Comparison of ENCODE assay signal across 8 cellular contexts in genomic region chr14:95774265-95775160, GRCh38.
DNase-seq lines count a peak whose midpoint lies in the region; ATAC-seq, FAIRE-seq and TF ChIP-seq lines count a peak whose summit lies in the region.

No MANE protein-coding gene starts in this region.

- no peaks in the 10 kb centered on the region for H3K79me2 ChIP-seq in neural cell (replicated peaks; ENCODE audit: insufficient read depth, low read length)

- H3K4me3 ChIP-seq in AG04449 (ENCODE audit: low read depth, low read length) (no peak overlapping the region), endodermal cell (ENCODE audit: low read length) (no peak overlapping the region), neural cell (ENCODE audit: low read length) (no peak overlapping the region), testis (no peak overlapping the region)

- H3K27me3 ChIP-seq in endodermal cell (ENCODE audit: control insufficient read depth, insufficient read depth, low read length, poor library complexity, severe bottlenecking) (no peaks in the 10 kb centered on the region), neural cell (ENCODE audit: insufficient read depth, low read depth, low read length) (no peaks in the 10 kb centered on the region), testis (no peaks in the 10 kb centered on the region)

- H3K36me3 ChIP-seq in endodermal cell (ENCODE audit: control insufficient read depth, insufficient read depth, low read length) (no peaks in the 10 kb centered on the region), neural cell (ENCODE audit: insufficient read depth, low read length) (no peaks in the 10 kb centered on the region), testis (ENCODE audit: low read depth, missing control alignments) (no peaks in the 10 kb centered on the region)

- H4K20me1 ChIP-seq in neural cell (ENCODE audit: insufficient read depth): no peaks in the 10 kb centered on the region

- H3K27me3 Mint-ChIP-seq in activated CD4-positive, alpha-beta memory T cell treated with anti-CD3 and anti-CD28 coated beads for 36 hours: peaks cover 10% of the 10 kb centered on the region
- peaks cover 17% of the 10 kb centered on the region for H3K27me3 Mint-ChIP-seq in endodermal cell (ENCODE audit: insufficient read depth)

- POLR2A ChIA-PET in AG04449 (lab: Yijun Ruan, JAX): no interaction called here
- POLR2A ChIA-PET in activated CD4-positive, alpha-beta memory T cell treated with anti-CD3 and anti-CD28 coated beads for 36 hours (lab: Charles Lee): interaction anchor here (0.6 kb wide), 1 partner anchor 224 kb away, joined by 4 read pairs; no protein-coding TSS in a partner anchor

- 69 to 78% methylated on average over 20 to 26 of the region's 28 CpGs for WGBS in endodermal cell (ENCODE audit: insufficient coverage in 1 of 2, insufficient read length in 1 of 2), 2 experiments
- 43 to 58% methylated on average over 28 of the region's 28 CpGs for WGBS in testis, 2 donors

- H3K9me2 ChIP-seq in neural cell (ENCODE audit: insufficient read depth, low read length): no peaks in the 10 kb centered on the region

- peak; percentile 93 for FAIRE-seq in GM12891 (lab: Jason Lieb, UNC)

- H3K4me1 ChIP-seq in endodermal cell (ENCODE audit: control insufficient read depth, insufficient read depth, low read length): no peaks in the 10 kb centered on the region
- no peaks in the 10 kb centered on the region for H3K4me1 ChIP-seq in testis

- H3K9me3 Mint-ChIP-seq in activated CD4-positive, alpha-beta memory T cell treated with anti-CD3 and anti-CD28 coated beads for 36 hours: no peaks in the 10 kb centered on the region
- H3K9me3 Mint-ChIP-seq in endodermal cell: no peaks in the 10 kb centered on the region

- no peak overlapping the region for H3K4me2 ChIP-seq in neural cell (ENCODE audit: low read length)

- CTCF ChIA-PET in AG04449 (lab: Yijun Ruan, JAX): interaction anchor here (0.6 to 3.4 kb wide), 27 partner anchors 9 to 1084 kb away, joined by 3 to 41 read pairs (median 4); no protein-coding TSS in a partner anchor
- CTCF ChIA-PET in activated CD4-positive, alpha-beta memory T cell treated with anti-CD3 and anti-CD28 coated beads for 36 hours (lab: Charles Lee): interaction anchor here (0.6 to 2.8 kb wide), 22 partner anchors 9 to 349 kb away, joined by 3 to 19 read pairs (median 4); no protein-coding TSS in a partner anchor

- TF ChIP-seq CTCF in AG04449 (IDR thresholded peaks at IDR 0.05; ENCODE audit: insufficient read depth, low read length, missing control alignments) (peak; percentile 80), endodermal cell (conservative IDR thresholded peaks at IDR 0.05) (peak; percentile 93), neural cell (IDR thresholded peaks at IDR 0.05; ENCODE audit: poor library complexity, severe bottlenecking) (peak; percentile 63), testis (IDR thresholded peaks at IDR 0.05) (peak; percentile 73 to 88 (median 82))

- H3K9ac ChIP-seq in endodermal cell (ENCODE audit: extremely low read depth, low read length, poor library complexity, severe bottlenecking): no peak overlapping the region
- H3K9ac ChIP-seq in neural cell (ENCODE audit: low read length): no peak overlapping the region

- TF ChIP-seq EP300 in neural cell (conservative IDR thresholded peaks at IDR 0.05; ENCODE audit: poor library complexity, severe bottlenecking): no peak

- TF ChIP-seq POLR2A in GM12891 (IDR thresholded peaks at IDR 0.05; ENCODE audit: low read depth, low read length): no peak
- no peak for TF ChIP-seq POLR2A in testis (IDR thresholded peaks at IDR 0.05)

- H3K36me3 Mint-ChIP-seq in activated CD4-positive, alpha-beta memory T cell treated with anti-CD3 and anti-CD28 coated beads for 36 hours: no peaks in the 10 kb centered on the region
- no peaks in the 10 kb centered on the region for H3K36me3 Mint-ChIP-seq in endodermal cell (ENCODE audit: low read depth)

- TF ChIP-seq RAD21 in neural cell (conservative IDR thresholded peaks at IDR 0.05): no peak

- no peak overlapping the region for H3K27ac Mint-ChIP-seq in activated CD4-positive, alpha-beta memory T cell treated with anti-CD3 and anti-CD28 coated beads for 36 hours
- H3K27ac Mint-ChIP-seq in endodermal cell: no peak overlapping the region

- intact Hi-C loops in activated CD4-positive, alpha-beta memory T cell treated with anti-CD3 and anti-CD28 coated beads for 36 hours (cut with micrococcal nuclease): loop anchor here (1.0 kb wide), 1 partner anchor 213 kb away; no protein-coding TSS in a partner anchor
- intact Hi-C loops in testis (cut with DNase I; ENCODE audit: low total_unique reads): no loop called here

- H2AFZ ChIP-seq in neural cell (ENCODE audit: low read depth, low read length): no peak overlapping the region

- DNase-seq in AG04449 (ENCODE audit: low read depth, low spot score) (no peak), GM12891 (ENCODE audit: insufficient read length, low spot score) (peak; percentile 54), NCI-H2171 (lab: John Stamatoyannopoulos, UW) (peak; percentile 21), endodermal cell (peak; percentile 90), testis (peak; percentile 79)
- DNase-seq in activated CD4-positive, alpha-beta memory T cell treated with anti-CD3 and anti-CD28 coated beads for 36 hours: peak; percentile 55

- H3F3A ChIP-seq in neural cell (ENCODE audit: insufficient read depth, low read length, poor library complexity, severe bottlenecking): no peaks in the 10 kb centered on the region

- H3K27ac ChIP-seq in endodermal cell (ENCODE audit: low read depth, low read length) (no peak overlapping the region), neural cell (ENCODE audit: low read length) (no peak overlapping the region), testis (no peak overlapping the region)

- ATAC-seq in HG02973 (IDR thresholded peaks at IDR 0.05; ENCODE audit: unreplicated experiment): no peak

- no peaks in the 10 kb centered on the region for H3K4me1 Mint-ChIP-seq in activated CD4-positive, alpha-beta memory T cell treated with anti-CD3 and anti-CD28 coated beads for 36 hours (ENCODE audit: low read depth)
- H3K4me1 Mint-ChIP-seq in endodermal cell: no peaks in the 10 kb centered on the region

- H3K9me3 ChIP-seq in endodermal cell (ENCODE audit: control insufficient read depth, low read length) (no peaks in the 10 kb centered on the region), neural cell (ENCODE audit: low read length) (no peaks in the 10 kb centered on the region), testis (no peaks in the 10 kb centered on the region)

- H3K4me3 Mint-ChIP-seq in activated CD4-positive, alpha-beta memory T cell treated with anti-CD3 and anti-CD28 coated beads for 36 hours: no peak overlapping the region
- H3K4me3 Mint-ChIP-seq in endodermal cell: no peak overlapping the region

TF ChIP-seq in GM12891, 5 proteins besides CTCF, POLR2A, EP300 and RAD21:
- TF ChIP-seq TAF1 (IDR thresholded peaks at IDR 0.05; ENCODE audit: low read depth, low read length) (no peak), SPI1 (IDR thresholded peaks at IDR 0.05; ENCODE audit: low read depth, low read length) (no peak), PAX5 (IDR thresholded peaks at IDR 0.05; ENCODE audit: insufficient read depth, low read length, severe bottlenecking) (no peak), POLR2AphosphoS5 (IDR thresholded peaks at IDR 0.05; ENCODE audit: low read depth, low read length) (no peak), POU2F2 (IDR thresholded peaks at IDR 0.05; ENCODE audit: low read depth, low read length) (no peak)

TF ChIP-seq in neural cell, 6 proteins besides CTCF, POLR2A, EP300 and RAD21:
- TF ChIP-seq MXI1 (conservative IDR thresholded peaks at IDR 0.05; ENCODE audit: poor library complexity, severe bottlenecking) (no peak), SMC3 (conservative IDR thresholded peaks at IDR 0.05; ENCODE audit: poor library complexity) (peak; percentile 64), POLR2AphosphoS5 (IDR thresholded peaks at IDR 0.05) (no peak)
TF ChIP-seq in neural cell: peak in this region for 1.
